ENCODE assay signal across 28 cellular contexts in genomic region chr19:48862827-48863226, GRCh38. TPM values are rescaled to one million over a fixed set of nuclear protein-coding genes. Genes with fewer than 3 reads are reported as not detected.
"Had no signal": no experiment of that assay in that cellular context is flagged by ENCODE, and none has a peak within 500 bp of the region (broad histone marks: within the 10 kb centered on the region; RNA-seq: fewer than 3 reads in every experiment).

No MANE protein-coding gene starts in this region.

- H3K27ac ChIP-seq: lower lobe of right lung, neutrophil, pancreas, right atrium auricular region, stomach, testis, tibial artery had no signal

- H3K27me3 Mint-ChIP-seq: naive thymus-derived CD8-positive, alpha-beta T cell; progenitor cell of endocrine pancreas; type B pancreatic cell had no signal

- FAIRE-seq: frontal cortex, keratinocyte, pancreas had no signal

- H3K4me3 Mint-ChIP-seq: stimulated activated effector memory CD8-positive, alpha-beta T cell treated with anti-CD3 and anti-CD28 coated beads, Interleukin-12 subunit alpha, Interleukin-12 subunit beta, amount 100 ng/mL, for 72 hours; type B pancreatic cell had no signal

- H3K4me3 ChIP-seq: lower lobe of right lung, pancreas, right atrium auricular region, smooth muscle cell, stomach, testis, tibial artery had no signal

- ATAC-seq: left ventricle myocardium superior; lower lobe of right lung; naive thymus-derived CD8-positive, alpha-beta T cell; pancreas; sciatic nerve; stimulated activated effector memory CD8-positive, alpha-beta T cell treated with anti-CD3 and anti-CD28 coated beads, Interleukin-12 subunit alpha, Interleukin-12 subunit beta, amount 100 ng/mL, for 72 hours had no signal

- H3K4me2 ChIP-seq: smooth muscle cell had no signal

- H3K4me1 ChIP-seq: pancreas had no signal

- H3K9me3 Mint-ChIP-seq: naive thymus-derived CD8-positive, alpha-beta T cell; stimulated activated effector memory CD8-positive, alpha-beta T cell treated with anti-CD3 and anti-CD28 coated beads, Interleukin-12 subunit alpha, Interleukin-12 subunit beta, amount 100 ng/mL, for 72 hours; type B pancreatic cell had no signal

- H3K27ac Mint-ChIP-seq: naive thymus-derived CD8-positive, alpha-beta T cell; progenitor cell of endocrine pancreas; stimulated activated effector memory CD8-positive, alpha-beta T cell treated with anti-CD3 and anti-CD28 coated beads, Interleukin-12 subunit alpha, Interleukin-12 subunit beta, amount 100 ng/mL, for 72 hours; type B pancreatic cell had no signal

- H3K36me3 Mint-ChIP-seq: naive thymus-derived CD8-positive, alpha-beta T cell; stimulated activated effector memory CD8-positive, alpha-beta T cell treated with anti-CD3 and anti-CD28 coated beads, Interleukin-12 subunit alpha, Interleukin-12 subunit beta, amount 100 ng/mL, for 72 hours had no signal

- H3K9me3 ChIP-seq: lower lobe of right lung, neutrophil, pancreas, right atrium auricular region, stomach, testis, tibial artery had no signal

- H3K36me3 ChIP-seq: lower lobe of right lung, neutrophil, pancreas had no signal

- DNase-seq: cortex of kidney; head of caudate nucleus; left ventricle myocardium superior; lower lobe of right lung; naive thymus-derived CD8-positive, alpha-beta T cell; pancreas; stimulated activated CD4-positive, alpha-beta T cell treated with anti-CD3 and anti-CD28 coated beads, Interleukin-2, amount 100 ng/mL, for 24 hours; stimulated activated CD4-positive, alpha-beta T cell treated with anti-CD3 and anti-CD28 coated beads, Interleukin-4, amount 100 ng/mL, for 24 hours; stimulated activated naive CD4-positive, alpha-beta T cell treated with Interleukin-2 at 50 U/mL for 16 hours; stomach; testis; tibial artery had no signal

- H3K27me3 ChIP-seq: pancreas, right atrium auricular region, stomach, testis, tibial artery had no signal

RNA-seq across cellular contexts. Expression of gene PLEKHA4, which starts 5.6 kb away (rescaled TPM):
- polyA plus RNA-seq: neural cell had no signal

RNA-seq across cellular contexts. Expression of gene TULP2, which starts 35.7 kb away (rescaled TPM):
- total RNA-seq: fibroblast of villous mesenchyme; glomerular endothelial cell; left ventricle myocardium superior; lower lobe of right lung; mesenteric fat pad; myocyte; naive thymus-derived CD8-positive, alpha-beta T cell; omental fat pad; right atrium auricular region; smooth muscle cell; urinary bladder had no signal
- polyA plus RNA-seq: keratinocyte, neural cell, pancreas, stomach had no signal
